In the genomic region with DNA sequence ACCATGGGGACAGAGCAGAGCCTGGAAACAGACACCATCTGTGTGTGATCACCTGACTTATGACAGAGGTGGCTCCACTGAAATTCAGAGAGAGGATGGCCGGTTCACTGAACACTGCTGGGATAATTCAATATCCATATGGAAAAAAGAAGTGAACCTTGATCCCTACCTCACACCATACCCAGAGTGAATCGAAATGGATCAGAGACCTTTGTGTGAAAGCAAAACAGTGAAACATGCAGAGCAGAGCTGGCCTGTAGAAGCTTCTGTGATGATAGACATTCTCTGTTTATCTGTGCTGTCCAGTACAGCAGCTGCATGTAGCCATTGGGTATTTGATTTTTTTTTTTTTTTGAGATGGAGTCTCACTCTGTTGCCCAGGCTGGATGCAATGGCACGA, we compare ENCODE assay signal across 18 cellular contexts. TPM values are rescaled to one million over a fixed set of nuclear protein-coding genes. Genes with fewer than 3 reads are reported as not detected.
DNase-seq lines count a peak whose midpoint lies in the region; ATAC-seq and TF ChIP-seq lines count a peak whose summit lies in the region.
"Had no signal": no experiment of that assay in that cellular context is flagged by ENCODE, and none has a peak within 500 bp of the region (broad histone marks: within the 10 kb centered on the region; RNA-seq: fewer than 3 reads in every experiment).

No MANE protein-coding gene starts in this region.

- peaks cover 27% of the 10 kb centered on the region for H3K4me1 Mint-ChIP-seq in T-helper 2 cell treated with Interferon-gamma antibody and Interleukin-4, amounts not matched to agents 5 μg/mL and 100 μg/mL, for 36 hours (ENCODE audit: low read depth)
- H3K4me1 Mint-ChIP-seq in CD4-positive, CD25-positive, alpha-beta regulatory T cell: peaks cover 0 to 63% (median 35%) of the 10 kb centered on the region in 4 donors
- peaks cover 51% of the 10 kb centered on the region for H3K4me1 Mint-ChIP-seq in activated CD8-positive, alpha-beta T cell treated with anti-CD3 and anti-CD28 coated beads for 36 hours (ENCODE audit: low read depth)
- peaks cover 39 to 69% (median 54%) of the 10 kb centered on the region in 7 donors for H3K4me1 Mint-ChIP-seq in naive thymus-derived CD4-positive, alpha-beta T cell

- peak overlapping the region; percentile 45 for H3K27ac Mint-ChIP-seq in T-helper 2 cell treated with Interferon-gamma antibody and Interleukin-4, amounts not matched to agents 5 μg/mL and 100 μg/mL, for 36 hours
- H3K27ac Mint-ChIP-seq in CD4-positive, CD25-positive, alpha-beta regulatory T cell: peak overlapping the region; percentile 52 to 90 (median 55)
- H3K27ac Mint-ChIP-seq in activated CD8-positive, alpha-beta T cell treated with anti-CD3 and anti-CD28 coated beads for 36 hours: peak overlapping the region; percentile 9
- peak overlapping the region in 5 of 9 donors; percentile 51 to 84 (median 79) for H3K27ac Mint-ChIP-seq in naive thymus-derived CD4-positive, alpha-beta T cell
- H3K27ac Mint-ChIP-seq: HFFc6 had no signal

- peaks cover 46% of the 10 kb centered on the region for H3K36me3 ChIP-seq in CD4-positive, CD25-positive, alpha-beta regulatory T cell (ENCODE audit: control insufficient read depth, insufficient read depth, low read length)
- peaks cover 0 to 51% (median 24%) of the 10 kb centered on the region in 3 experiments for H3K36me3 ChIP-seq in naive thymus-derived CD4-positive, alpha-beta T cell (ENCODE audit: control insufficient read depth in 2 of 3, insufficient read depth in 3 of 3, low read length in 3 of 3)

- no peaks in the 10 kb centered on the region for H3K9me3 ChIP-seq in CD4-positive, CD25-positive, alpha-beta regulatory T cell (ENCODE audit: control insufficient read depth in 2 of 2, low read length in 2 of 2)
- H3K9me3 ChIP-seq in naive thymus-derived CD4-positive, alpha-beta T cell (ENCODE audit: control insufficient read depth in 2 of 3, low read length in 3 of 3): peaks cover 0 to 6% (median 0%) of the 10 kb centered on the region in 3 experiments

- H3K27me3 ChIP-seq in CD4-positive, CD25-positive, alpha-beta regulatory T cell (ENCODE audit: control insufficient read depth, insufficient read depth, low read length): no peaks in the 10 kb centered on the region
- H3K27me3 ChIP-seq in naive thymus-derived CD4-positive, alpha-beta T cell (ENCODE audit: control insufficient read depth in 2 of 2, insufficient read depth in 2 of 2, low read length in 2 of 2): no peaks in the 10 kb centered on the region

- no peak for DNase-seq in T-helper 2 cell treated with Interferon-gamma antibody and Interleukin-4, amounts not matched to agents 5 μg/mL and 100 μg/mL, for 36 hours (ENCODE audit: low spot score)
- DNase-seq in T-helper 2 cell (no peak), NCI-H1417 treated with DMSO at 0.1 percent for 48 hours (lab: John Stamatoyannopoulos, UW) (no peak), head of caudate nucleus (no peak)
- no peak for DNase-seq in CD4-positive, CD25-positive, alpha-beta regulatory T cell
- DNase-seq in activated CD8-positive, alpha-beta T cell treated with anti-CD3 and anti-CD28 coated beads for 36 hours: no peak
- no peak for DNase-seq in naive thymus-derived CD4-positive, alpha-beta T cell
- DNase-seq: Caco-2, DMS153, GOT3, HFFc6, NCI-H1105 treated with DMSO at 0.1 percent for 48 hours, NCI-H2029, NCI-H748 treated with DMSO at 0.1 percent for 48 hours, OCI-M1, RPMI8226 had no signal

- H3K27me3 Mint-ChIP-seq in T-helper 2 cell treated with Interferon-gamma antibody and Interleukin-4, amounts not matched to agents 5 μg/mL and 100 μg/mL, for 36 hours (ENCODE audit: low read depth): no peaks in the 10 kb centered on the region
- no peaks in the 10 kb centered on the region for H3K27me3 Mint-ChIP-seq in CD4-positive, CD25-positive, alpha-beta regulatory T cell
- no peaks in the 10 kb centered on the region for H3K27me3 Mint-ChIP-seq in activated CD8-positive, alpha-beta T cell treated with anti-CD3 and anti-CD28 coated beads for 36 hours
- no peaks in the 10 kb centered on the region for H3K27me3 Mint-ChIP-seq in naive thymus-derived CD4-positive, alpha-beta T cell
- H3K27me3 Mint-ChIP-seq: IgD-negative memory B cell had no signal

- CTCF ChIA-PET in activated CD8-positive, alpha-beta T cell treated with anti-CD3 and anti-CD28 coated beads for 36 hours (lab: Charles Lee): interaction anchor here (1.2 to 1.5 kb wide), 5 partner anchors 9 to 68 kb away, joined by 3 to 4 read pairs (median 3); no protein-coding TSS in a partner anchor
- CTCF ChIA-PET in naive thymus-derived CD4-positive, alpha-beta T cell (lab: Charles Lee): interaction anchor here (0.6 to 4.0 kb wide), 5 partner anchors 9 to 466 kb away, joined by 3 to 15 read pairs (median 4); no protein-coding TSS in a partner anchor

- H3K36me3 Mint-ChIP-seq in T-helper 2 cell treated with Interferon-gamma antibody and Interleukin-4, amounts not matched to agents 5 μg/mL and 100 μg/mL, for 36 hours (ENCODE audit: low read depth): peaks cover 49% of the 10 kb centered on the region
- H3K36me3 Mint-ChIP-seq in CD4-positive, CD25-positive, alpha-beta regulatory T cell: peaks cover 17% of the 10 kb centered on the region
- peaks cover 34% of the 10 kb centered on the region for H3K36me3 Mint-ChIP-seq in activated CD8-positive, alpha-beta T cell treated with anti-CD3 and anti-CD28 coated beads for 36 hours (ENCODE audit: low read depth)
- H3K36me3 Mint-ChIP-seq in naive thymus-derived CD4-positive, alpha-beta T cell: peaks cover 0 to 32% (median 19%) of the 10 kb centered on the region in 5 donors

- no peak for ATAC-seq in CD4-positive, CD25-positive, alpha-beta regulatory T cell (ENCODE audit: low read depth in 2 of 2)
- no peak for ATAC-seq in activated CD8-positive, alpha-beta T cell treated with anti-CD3 and anti-CD28 coated beads for 36 hours
- ATAC-seq in naive thymus-derived CD4-positive, alpha-beta T cell: no peak
- ATAC-seq in GM18907 (IDR thresholded peaks at IDR 0.05; ENCODE audit: unreplicated experiment): no peak

- no peak overlapping the region for H3K4me3 ChIP-seq in CD4-positive, CD25-positive, alpha-beta regulatory T cell (ENCODE audit: low read depth, low read length)
- H3K4me3 ChIP-seq in naive thymus-derived CD4-positive, alpha-beta T cell (ENCODE audit: low read length): no peak overlapping the region

- intact Hi-C loops in activated CD8-positive, alpha-beta T cell treated with anti-CD3 and anti-CD28 coated beads for 36 hours (cut with micrococcal nuclease): loop anchor here (10.0 kb wide), 1 partner anchor 72 kb away; no protein-coding TSS in a partner anchor
- intact Hi-C loops in naive thymus-derived CD4-positive, alpha-beta T cell (cut with micrococcal nuclease): no loop called here
- intact Hi-C loops in head of caudate nucleus (cut with DNase I): no loop called here

- POLR2A ChIA-PET in activated CD8-positive, alpha-beta T cell treated with anti-CD3 and anti-CD28 coated beads for 36 hours (lab: Charles Lee): interaction anchor here (19.3 kb wide), 1 partner anchor 19 kb away, joined by 215 read pairs; a partner anchor contains a TSS
- POLR2A ChIA-PET in naive thymus-derived CD4-positive, alpha-beta T cell (lab: Charles Lee): interaction anchor here (0.7 to 14.6 kb wide), 4 partner anchors 8 to 20 kb away, joined by 3 to 257 read pairs (median 3); a partner anchor contains a TSS

- TF ChIP-seq CTCF in activated CD8-positive, alpha-beta T cell treated with anti-CD3 and anti-CD28 coated beads for 36 hours (IDR thresholded peaks at IDR 0.05): no peak

- peak overlapping the region; percentile 23 for H3K27ac ChIP-seq in CD4-positive, CD25-positive, alpha-beta regulatory T cell (ENCODE audit: insufficient read depth, low read length, poor library complexity, severe bottlenecking)
- no peak overlapping the region for H3K27ac ChIP-seq in naive thymus-derived CD4-positive, alpha-beta T cell (ENCODE audit: low read depth, low read length)

- H3K4me3 Mint-ChIP-seq in T-helper 2 cell treated with Interferon-gamma antibody and Interleukin-4, amounts not matched to agents 5 μg/mL and 100 μg/mL, for 36 hours: no peak overlapping the region
- H3K4me3 Mint-ChIP-seq in CD4-positive, CD25-positive, alpha-beta regulatory T cell: peak overlapping the region in 1 of 4 donors; percentile 41
- no peak overlapping the region for H3K4me3 Mint-ChIP-seq in activated CD8-positive, alpha-beta T cell treated with anti-CD3 and anti-CD28 coated beads for 36 hours
- peak overlapping the region in 1 of 10 donors; percentile 12 for H3K4me3 Mint-ChIP-seq in naive thymus-derived CD4-positive, alpha-beta T cell
- H3K4me3 Mint-ChIP-seq: HFFc6 had no signal

- H3K4me1 ChIP-seq in CD4-positive, CD25-positive, alpha-beta regulatory T cell (ENCODE audit: control insufficient read depth, insufficient read depth, low read length, poor library complexity, severe bottlenecking): peaks cover 52% of the 10 kb centered on the region
- peaks cover 42 to 46% of the 10 kb centered on the region in 2 donors for H3K4me1 ChIP-seq in naive thymus-derived CD4-positive, alpha-beta T cell (ENCODE audit: control insufficient read depth in 2 of 2, insufficient read depth in 2 of 2, low read length in 2 of 2)
- H3K4me1 ChIP-seq: Caco-2 had no signal

- H3K9me3 Mint-ChIP-seq in T-helper 2 cell treated with Interferon-gamma antibody and Interleukin-4, amounts not matched to agents 5 μg/mL and 100 μg/mL, for 36 hours: no peaks in the 10 kb centered on the region
- H3K9me3 Mint-ChIP-seq in CD4-positive, CD25-positive, alpha-beta regulatory T cell: peaks cover 0 to 1% (median 0%) of the 10 kb centered on the region in 7 donors
- peaks cover 2% of the 10 kb centered on the region for H3K9me3 Mint-ChIP-seq in activated CD8-positive, alpha-beta T cell treated with anti-CD3 and anti-CD28 coated beads for 36 hours
- peaks cover 0 to 2% (median 0%) of the 10 kb centered on the region in 11 donors for H3K9me3 Mint-ChIP-seq in naive thymus-derived CD4-positive, alpha-beta T cell
- H3K9me3 Mint-ChIP-seq: HFFc6, IgD-negative memory B cell had no signal

RNA-seq across cellular contexts. Expression of a gene that starts 20.3 kb away (rescaled TPM):
- total RNA-seq in CD4-positive, CD25-positive, alpha-beta regulatory T cell: 233 TPM
- polyA plus RNA-seq in CD4-positive, CD25-positive, alpha-beta regulatory T cell: 10 to 100 TPM; 33.1 to 52.3 (median 46.6) TPM
- total RNA-seq in activated CD8-positive, alpha-beta T cell treated with anti-CD3 and anti-CD28 coated beads for 36 hours: 10 to 100 TPM; 89.9 to 92.1 TPM
- total RNA-seq in naive thymus-derived CD4-positive, alpha-beta T cell: 100 to 1,000 TPM; 179 to 326 (median 208) TPM
- 10 to 100 TPM; 62.6 to 85.7 TPM for polyA plus RNA-seq in naive thymus-derived CD4-positive, alpha-beta T cell

Comparison
In these comparisons a context has a peak if more than half of its experiments do, and no peak if none do; other contexts are left out.
1. H3K27ac Mint-ChIP-seq: peak in every context shown above with its lines; median percentile 79 in naive thymus-derived CD4-positive, alpha-beta T cell; 55 in CD4-positive, CD25-positive, alpha-beta regulatory T cell; 45 in T-helper 2 cell treated with Interferon-gamma antibody and Interleukin-4, amounts not matched to agents 5 μg/mL and 100 μg/mL, for 36 hours; 9 in activated CD8-positive, alpha-beta T cell treated with anti-CD3 and anti-CD28 coated beads for 36 hours.